ENCODE assay signal across 20 cellular contexts in genomic region chr14:65137648-65138317, GRCh38. TPM values are rescaled to one million over a fixed set of nuclear protein-coding genes. Genes with fewer than 3 reads are reported as not detected.
A peak's percentile ranks its signal among the peaks of the same experiment; 100 is the strongest.
DNase-seq lines count a peak whose midpoint lies in the region; ATAC-seq, FAIRE-seq and TF ChIP-seq lines count a peak whose summit lies in the region.
"Had no signal": no experiment of that assay in that cellular context is flagged by ENCODE, and none has a peak within 500 bp of the region (broad histone marks: within the 10 kb centered on the region; RNA-seq: fewer than 3 reads in every experiment).

No MANE protein-coding gene starts in this region.

- H3K36me3 Mint-ChIP-seq in endothelial cell (ENCODE audit: low read depth, unreplicated experiment), result no peaks in the 10 kb centered on the region

- no peak overlapping the region for H3K4me3 ChIP-seq in bronchial epithelial cell (ENCODE audit: low read depth, low read length)
- H3K4me3 ChIP-seq: body of pancreas, upper lobe of right lung had no signal

- no peaks in the 10 kb centered on the region for H3K4me1 Mint-ChIP-seq in endothelial cell (ENCODE audit: unreplicated experiment)

- no peaks in the 10 kb centered on the region for H3K9me3 Mint-ChIP-seq in endothelial cell (ENCODE audit: unreplicated experiment)
- H3K9me3 Mint-ChIP-seq: CD4-positive, alpha-beta T cell; stimulated activated naive CD8-positive, alpha-beta T cell treated with anti-CD3 and anti-CD28 coated beads, Interleukin-15, amount 100 ng/mL, for 72 hours had no signal

- TF ChIP-seq CTCF in bronchial epithelial cell (IDR thresholded peaks at IDR 0.05; ENCODE audit: insufficient read depth, low read length, severe bottlenecking) (no peak), omental fat pad (IDR thresholded peaks at IDR 0.05) (no peak), endothelial cell (IDR thresholded peaks at IDR 0.05; ENCODE audit: unreplicated experiment) (no peak)

- peak; percentile 13 for DNase-seq in NCI-H748 (lab: John Stamatoyannopoulos, UW; ENCODE audit: unreplicated experiment)
- no peak for DNase-seq in NCI-H748 treated with DMSO at 0.1 percent for 48 hours (lab: John Stamatoyannopoulos, UW)
- peak; percentile 98 for DNase-seq in NCI-H2171 treated with DMSO at 0.1 percent for 48 hours (lab: John Stamatoyannopoulos, UW)
- peak; percentile 62 for DNase-seq in bronchial epithelial cell (ENCODE audit: low read depth)
- no peak for DNase-seq in omental fat pad (ENCODE audit: low spot score)
- no peak for DNase-seq in endothelial cell (ENCODE audit: low spot score)
- DNase-seq in NCI-H187 (lab: John Stamatoyannopoulos, UW), result no peak
- DNase-seq: activated CD4-positive, alpha-beta T cell treated with anti-CD3 and anti-CD28 coated beads for 48 hours; activated CD8-positive, alpha-beta memory T cell treated with anti-CD3 and anti-CD28 coated beads, Interleukin-2, amount 50 U/mL, for 4 hours; activated naive CD4-positive, alpha-beta T cell; body of pancreas; CD4-positive, alpha-beta T cell; kidney glomerular epithelial cell; NCI-H1930; NCI-H82; stimulated activated naive CD8-positive, alpha-beta T cell treated with anti-CD3 and anti-CD28 coated beads, Interleukin-15, amount 100 ng/mL, for 72 hours; upper lobe of right lung had no signal

- peak; percentile 28 for FAIRE-seq in bronchial epithelial cell (lab: Jason Lieb, UNC)
- FAIRE-seq: A204.1, RCC 7860 had no signal

- no peak overlapping the region for H3K27ac Mint-ChIP-seq in endothelial cell (ENCODE audit: unreplicated experiment)
- H3K27ac Mint-ChIP-seq: CD4-positive, alpha-beta T cell; stimulated activated naive CD8-positive, alpha-beta T cell treated with anti-CD3 and anti-CD28 coated beads, Interleukin-15, amount 100 ng/mL, for 72 hours had no signal

- no peaks in the 10 kb centered on the region for H3K36me3 ChIP-seq in bronchial epithelial cell (ENCODE audit: control insufficient read depth, insufficient read depth, low read length)
- H3K36me3 ChIP-seq: upper lobe of right lung had no signal

- peaks cover 1% of the 10 kb centered on the region for H3K27me3 Mint-ChIP-seq in endothelial cell (ENCODE audit: unreplicated experiment)
- H3K27me3 Mint-ChIP-seq: CD4-positive, alpha-beta T cell had no signal

- no peaks in the 10 kb centered on the region for H3K27me3 ChIP-seq in bronchial epithelial cell (ENCODE audit: control insufficient read depth, insufficient read depth, low read length)
- H3K27me3 ChIP-seq: body of pancreas, upper lobe of right lung had no signal

- no peak overlapping the region for H3K4me3 Mint-ChIP-seq in endothelial cell (ENCODE audit: unreplicated experiment)
- H3K4me3 Mint-ChIP-seq: CD4-positive, alpha-beta T cell; stimulated activated naive CD8-positive, alpha-beta T cell treated with anti-CD3 and anti-CD28 coated beads, Interleukin-15, amount 100 ng/mL, for 72 hours had no signal

- ATAC-seq in omental fat pad (ENCODE audit: low FRiP score), result peak; percentile 76
- no peak for ATAC-seq in GM18909 (IDR thresholded peaks at IDR 0.05; ENCODE audit: poor library complexity, unreplicated experiment)
- ATAC-seq: body of pancreas; stimulated activated naive CD8-positive, alpha-beta T cell treated with anti-CD3 and anti-CD28 coated beads, Interleukin-15, amount 100 ng/mL, for 72 hours; upper lobe of right lung had no signal

RNA-seq across cellular contexts. Expression of gene MAX, which starts 35.5 kb away (rescaled TPM):
- 42.4 and 48.8 TPM in 2 replicates for total RNA-seq in bronchial epithelial cell
- total RNA-seq in omental fat pad, result 10 to 100 TPM; 38.6 to 69.8 (median 55.3) TPM
- 76.1 TPM for total RNA-seq in endothelial cell (ENCODE audit: unreplicated experiment)

Comparison
In these comparisons a context has a peak if more than half of its experiments do, and no peak if none do; other contexts are left out.
1. DNase-seq: peak in NCI-H748 (single experiment), NCI-H2171 treated with DMSO at 0.1 percent for 48 hours (single experiment) and bronchial epithelial cell (single experiment); none in NCI-H748 treated with DMSO at 0.1 percent for 48 hours (single experiment), omental fat pad (single experiment), endothelial cell (single experiment) and NCI-H187 (0 of 2).